In the genomic region with DNA sequence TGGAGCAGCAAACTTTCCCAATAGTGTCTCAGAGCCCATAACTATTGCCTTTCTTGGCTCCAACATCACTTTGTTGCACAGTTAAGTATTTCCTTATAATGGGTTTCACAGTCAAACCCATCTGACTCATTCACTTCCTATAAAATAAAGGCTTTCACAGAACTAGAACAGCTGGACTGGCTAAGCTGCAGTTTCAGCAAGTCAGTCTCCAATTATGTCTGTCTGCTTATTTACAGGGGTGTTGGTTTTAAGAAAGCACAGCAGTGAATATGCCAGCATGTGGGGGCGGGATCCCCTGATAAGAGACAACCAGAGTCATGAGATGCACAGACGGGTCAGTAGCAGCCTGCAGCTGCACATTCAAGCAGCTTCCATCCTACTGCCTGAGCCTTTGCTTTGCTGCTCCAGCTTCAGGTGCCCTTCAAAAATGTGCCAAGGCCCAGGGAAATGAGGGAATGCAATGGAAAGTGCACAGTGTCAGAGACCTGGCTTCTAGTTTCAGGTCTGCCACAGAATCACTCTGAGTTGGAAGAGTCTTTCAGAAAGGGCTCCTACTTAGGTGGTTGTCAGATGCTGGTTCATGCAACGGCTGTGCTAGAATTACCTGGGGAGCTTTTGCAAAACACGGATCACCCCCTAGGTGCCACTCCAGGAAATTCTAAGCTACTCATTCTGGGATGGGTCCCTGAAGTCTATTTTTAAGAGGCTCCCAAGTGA, we compare ENCODE assay signal across 10 cellular contexts. TPM values are rescaled to one million over a fixed set of nuclear protein-coding genes. Genes with fewer than 3 reads are reported as not detected.
DNase-seq lines count a peak whose midpoint lies in the region; ATAC-seq and TF ChIP-seq lines count a peak whose summit lies in the region.
"Had no signal": no experiment of that assay in that cellular context is flagged by ENCODE, and none has a peak within 500 bp of the region (broad histone marks: within the 10 kb centered on the region; RNA-seq: fewer than 3 reads in every experiment).

No MANE protein-coding gene starts in this region.

- no peak for TF ChIP-seq EP300 in transverse colon (IDR thresholded peaks at IDR 0.05; ENCODE audit: low read depth)

- H3K4me3 ChIP-seq in hepatocyte = no peak overlapping the region
- no peak overlapping the region for H3K4me3 ChIP-seq in transverse colon
- no peak overlapping the region for H3K4me3 ChIP-seq in effector memory CD4-positive, alpha-beta T cell (ENCODE audit: insufficient read depth, low read depth, low read length, poor library complexity, severe bottlenecking)

- TF ChIP-seq CTCF in hepatocyte (IDR thresholded peaks at IDR 0.05; ENCODE audit: poor library complexity) (no peak), transverse colon (IDR thresholded peaks at IDR 0.05) (no peak)

- no peaks in the 10 kb centered on the region for H3K9me3 Mint-ChIP-seq in activated naive CD4-positive, alpha-beta T cell treated with anti-CD3 and anti-CD28 coated beads, Interleukin-2, amount 50 U/mL, for 72 hours
- H3K9me3 Mint-ChIP-seq in activated T-helper 17 cell treated with anti-CD3 and anti-CD28 coated beads, Interleukin-2, amount 50 U/mL, for 72 hours = no peaks in the 10 kb centered on the region

- POLR2A ChIA-PET in HEK293T (lab: Yijun Ruan, JAX) = no interaction called here

- no peak overlapping the region for H2AFZ ChIP-seq in hepatocyte

- H3K4me1 Mint-ChIP-seq in activated T-helper 17 cell treated with anti-CD3 and anti-CD28 coated beads, Interleukin-2, amount 50 U/mL, for 72 hours = peaks cover 27% of the 10 kb centered on the region

- peak; percentile 29 for TF ChIP-seq POLR2A in transverse colon (IDR thresholded peaks at IDR 0.05)

- peak; percentile 74 to 83 for ATAC-seq in activated naive CD4-positive, alpha-beta T cell treated with anti-CD3 and anti-CD28 coated beads, Interleukin-2, amount 50 U/mL, for 72 hours
- ATAC-seq in activated T-helper 17 cell treated with anti-CD3 and anti-CD28 coated beads, Interleukin-2, amount 50 U/mL, for 72 hours (replicated peaks) = peak; percentile 76

- H3K27me3 ChIP-seq in hepatocyte (no peaks in the 10 kb centered on the region), transverse colon (no peaks in the 10 kb centered on the region)
- no peaks in the 10 kb centered on the region for H3K27me3 ChIP-seq in effector memory CD4-positive, alpha-beta T cell (replicated peaks; ENCODE audit: control insufficient read depth, insufficient read depth, low read length, poor library complexity, severe bottlenecking)

- H3K4me3 Mint-ChIP-seq in activated T-helper 17 cell treated with anti-CD3 and anti-CD28 coated beads, Interleukin-2, amount 50 U/mL, for 72 hours = peak overlapping the region; percentile 4

- DNase-seq in activated naive CD4-positive, alpha-beta T cell treated with anti-CD3 and anti-CD28 coated beads, Interleukin-2, amount 50 U/mL, for 72 hours (ENCODE audit: low spot score in 2 of 2) = peak in 1 of 2 donors; percentile 17
- DNase-seq in activated naive CD4-positive, alpha-beta T cell (lab: John Stamatoyannopoulos, UW) = no peak
- DNase-seq in hepatocyte (ENCODE audit: low spot score) = peak; percentile 48
- DNase-seq in transverse colon = peak; percentile 54
- DNase-seq in effector memory CD4-positive, alpha-beta T cell = no peak
- no peak for DNase-seq in ureter (ENCODE audit: low spot score)
- DNase-seq in HEK293T (ENCODE audit: extremely low spot score) = no peak
- DNase-seq: DMS79, KBM-7 had no signal

- H3K4me2 ChIP-seq in hepatocyte = no peak overlapping the region

- no peaks in the 10 kb centered on the region for H3K27me3 Mint-ChIP-seq in activated T-helper 17 cell treated with anti-CD3 and anti-CD28 coated beads, Interleukin-2, amount 50 U/mL, for 72 hours

- in situ Hi-C loops in transverse colon (cut with MboI; ENCODE audit: low pct_ligation_motif_present in 1 of 4, low pct_unique_long_range_greater_than_20kb in 1 of 4, low sequenced_read_pairs in 3 of 4) = loop anchor here in 3 of 4 donors (10.0 to 25.0 kb wide), 3 partner anchors 65 to 135 kb away; no protein-coding TSS in a partner anchor

- H3K27ac ChIP-seq in hepatocyte (peak overlapping the region; percentile 44), transverse colon (peak overlapping the region; percentile 79 to 89 (median 86))
- H3K27ac ChIP-seq in effector memory CD4-positive, alpha-beta T cell (ENCODE audit: insufficient read depth, low read length, poor library complexity, severe bottlenecking) = no peak overlapping the region

- H3K9me3 ChIP-seq in hepatocyte (ENCODE audit: low read depth) (no peaks in the 10 kb centered on the region), transverse colon (no peaks in the 10 kb centered on the region)
- H3K9me3 ChIP-seq in effector memory CD4-positive, alpha-beta T cell (ENCODE audit: control insufficient read depth, low read length) = no peaks in the 10 kb centered on the region

- no peaks in the 10 kb centered on the region for H4K20me1 ChIP-seq in hepatocyte (ENCODE audit: insufficient read depth, poor library complexity, severe bottlenecking)

- CTCF ChIA-PET in HEK293T (lab: Yijun Ruan, JAX) = no interaction called here

- 67% methylated on average over 4 of the region's 4 CpGs for WGBS in hepatocyte (ENCODE audit: low lambda C conversion rate, missing lambda C conversion rate)
- 60% methylated on average over 4 of the region's 4 CpGs; no CpG with 5 or more reads in 1 of the 2 donors for WGBS in transverse colon (ENCODE audit: low coverage in 1 of 2), 2 donors

- peaks cover 16% of the 10 kb centered on the region for H3K4me1 ChIP-seq in hepatocyte (ENCODE audit: insufficient read depth)
- peaks cover 17 to 64% (median 48%) of the 10 kb centered on the region in 4 donors for H3K4me1 ChIP-seq in transverse colon
- H3K4me1 ChIP-seq in effector memory CD4-positive, alpha-beta T cell (ENCODE audit: control insufficient read depth, insufficient read depth, low read length, poor library complexity, severe bottlenecking) = no peaks in the 10 kb centered on the region

- intact Hi-C loops in transverse colon (cut with DNase I; ENCODE audit: low total_unique reads) = no loop called here

- peak overlapping the region; percentile 46 to 65 for H3K27ac Mint-ChIP-seq in activated naive CD4-positive, alpha-beta T cell treated with anti-CD3 and anti-CD28 coated beads, Interleukin-2, amount 50 U/mL, for 72 hours
- H3K27ac Mint-ChIP-seq in activated T-helper 17 cell treated with anti-CD3 and anti-CD28 coated beads, Interleukin-2, amount 50 U/mL, for 72 hours = peak overlapping the region; percentile 71

- no peaks in the 10 kb centered on the region for H3K9me2 ChIP-seq in hepatocyte (replicated peaks; ENCODE audit: insufficient read depth)

- H3K36me3 ChIP-seq in hepatocyte (replicated peaks; ENCODE audit: insufficient read depth, low read depth) (no peaks in the 10 kb centered on the region), transverse colon (peaks cover 0 to 43% (median 14%) of the 10 kb centered on the region in 4 donors)
- H3K36me3 ChIP-seq in effector memory CD4-positive, alpha-beta T cell (ENCODE audit: control insufficient read depth, insufficient read depth, low read length) = peaks cover 78% of the 10 kb centered on the region

- H3K79me2 ChIP-seq in hepatocyte = no peaks in the 10 kb centered on the region

- peaks cover 0 to 22% of the 10 kb centered on the region in 2 donors for H3K36me3 Mint-ChIP-seq in activated naive CD4-positive, alpha-beta T cell treated with anti-CD3 and anti-CD28 coated beads, Interleukin-2, amount 50 U/mL, for 72 hours
- peaks cover 98% of the 10 kb centered on the region for H3K36me3 Mint-ChIP-seq in activated T-helper 17 cell treated with anti-CD3 and anti-CD28 coated beads, Interleukin-2, amount 50 U/mL, for 72 hours (ENCODE audit: low read depth)

TF ChIP-seq in HEK293T, 16 proteins besides CTCF, POLR2A, EP300 and RAD21:
- TF ChIP-seq HDGF (IDR thresholded peaks at IDR 0.05; ENCODE audit: borderline replicate concordance) (no peak), LEF1 (IDR thresholded peaks at IDR 0.05; ENCODE audit: borderline replicate concordance) (no peak), FOXM1 (IDR thresholded peaks at IDR 0.05; ENCODE audit: borderline replicate concordance) (no peak)

RNA-seq across cellular contexts. Expression of a gene that starts 24.8 kb away (rescaled TPM):
- total RNA-seq in activated naive CD4-positive, alpha-beta T cell treated with anti-CD3 and anti-CD28 coated beads, Interleukin-2, amount 50 U/mL, for 72 hours = 10 to 100 TPM; 11.5 to 31.6 TPM
- total RNA-seq in activated T-helper 17 cell treated with anti-CD3 and anti-CD28 coated beads, Interleukin-2, amount 50 U/mL, for 72 hours = 10 to 100 TPM; 32.2 to 65.6 TPM
- 16.1 and 21.3 TPM in 2 replicates for total RNA-seq in hepatocyte
- 11.5 and 15.5 TPM in 2 replicates for polyA plus RNA-seq in hepatocyte
- total RNA-seq in transverse colon = 10 to 100 TPM; 22.5 to 83.8 (median 62.0) TPM
- 29.6 TPM for total RNA-seq in ureter

RNA-seq across cellular contexts. Expression of a gene that starts 38.6 kb away (rescaled TPM):
- 1 to 10 TPM in 1 of 2 donors, not detected in 1; 1.6 TPM for total RNA-seq in activated naive CD4-positive, alpha-beta T cell treated with anti-CD3 and anti-CD28 coated beads, Interleukin-2, amount 50 U/mL, for 72 hours
- under 1 TPM; 0.37 to 0.80 TPM for total RNA-seq in activated T-helper 17 cell treated with anti-CD3 and anti-CD28 coated beads, Interleukin-2, amount 50 U/mL, for 72 hours
- total RNA-seq in hepatocyte (24.8 and 33.5 TPM in 2 replicates), transverse colon (1,000 to 10,000 TPM in 2 of 4 donors, 100 to 1,000 TPM in 2; 330 to 1,204 (median 846) TPM), ureter (88.7 TPM)
- polyA plus RNA-seq in hepatocyte = 52.6 and 64.7 TPM in 2 replicates

RNA-seq across cellular contexts. Expression of a gene that starts 53.5 kb away (rescaled TPM):
- under 1 TPM; 0.35 to 0.87 TPM for total RNA-seq in activated naive CD4-positive, alpha-beta T cell treated with anti-CD3 and anti-CD28 coated beads, Interleukin-2, amount 50 U/mL, for 72 hours
- total RNA-seq in activated T-helper 17 cell treated with anti-CD3 and anti-CD28 coated beads, Interleukin-2, amount 50 U/mL, for 72 hours = under 1 TPM in 1 of 2 donors, not detected in 1; 0.98 TPM
- total RNA-seq in hepatocyte (not detected in 2 replicates), transverse colon (under 1 TPM in 2 of 4 donors, not detected in 2; 0.64 to 0.96 TPM), ureter (0.75 TPM)
- polyA plus RNA-seq in hepatocyte = 0.85 and 1.0 TPM in 2 replicates

Comparison
In these comparisons a context has a peak if more than half of its experiments do, and no peak if none do; other contexts are left out.
1. DNase-seq: peak in hepatocyte (single experiment) and transverse colon (single experiment); none in activated naive CD4-positive, alpha-beta T cell (0 of 4), effector memory CD4-positive, alpha-beta T cell (0 of 3), ureter (single experiment) and HEK293T (single experiment).
2. RNA of a gene that starts 38.6 kb away (total RNA-seq): 330 to 1,204 TPM in transverse colon, 88.7 TPM in ureter (single experiment) and 24.8 to 33.5 TPM in hepatocyte; 1.6 TPM in activated naive CD4-positive, alpha-beta T cell treated with anti-CD3 and anti-CD28 coated beads, Interleukin-2, amount 50 U/mL, for 72 hours and 0.37 to 0.80 TPM in activated T-helper 17 cell treated with anti-CD3 and anti-CD28 coated beads, Interleukin-2, amount 50 U/mL, for 72 hours; every median in the first group is over 10 times any median in the second.